Comparison of ENCODE assay signal across 24 cellular contexts in the genomic region with DNA sequence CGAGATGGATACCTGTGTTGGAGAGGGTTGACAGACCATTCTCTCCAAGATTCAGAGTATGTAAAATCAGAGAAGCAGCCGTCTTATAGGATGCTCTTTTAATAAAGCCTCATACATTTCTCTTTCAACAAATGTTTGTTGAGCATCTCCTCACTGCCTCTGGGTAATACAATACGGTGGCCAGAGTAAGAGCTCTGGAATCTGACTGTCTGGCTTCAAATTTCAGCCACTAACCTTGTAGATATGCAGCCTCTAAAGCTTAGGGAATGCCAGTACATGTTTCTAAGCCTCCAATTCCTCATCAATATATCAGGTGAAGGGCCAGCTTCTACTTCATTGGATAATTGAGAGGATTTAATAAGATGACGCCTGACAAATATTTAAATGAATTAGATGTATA.
DNase-seq lines count a peak whose midpoint lies in the region; ATAC-seq and TF ChIP-seq lines count a peak whose summit lies in the region.
"Had no signal": no experiment of that assay in that cellular context is flagged by ENCODE, and none has a peak within 500 bp of the region (broad histone marks: within the 10 kb centered on the region; RNA-seq: fewer than 3 reads in every experiment).

No MANE protein-coding gene starts in this region.

- intact Hi-C loops in left lung (cut with DNase I): no loop called here

- no peaks in the 10 kb centered on the region for H3K4me1 ChIP-seq in left lung
- H3K4me1 ChIP-seq: tibial artery had no signal

- ATAC-seq in left lung: peak; percentile 40

- in situ Hi-C loops in astrocyte of the spinal cord (cut with HindIII; ENCODE audit: low sequenced_read_pairs): no loop called here

- H3K27ac ChIP-seq in left lung: no peak overlapping the region
- H3K27ac ChIP-seq: esophagus muscularis mucosa, PC-9, tibial artery, WERI-Rb-1 had no signal

- no peaks in the 10 kb centered on the region for H3K9me3 ChIP-seq in left lung
- H3K9me3 ChIP-seq: esophagus muscularis mucosa, tibial artery had no signal

- peak; percentile 11 for DNase-seq in EL
- DNase-seq in LHCN-M2 (ENCODE audit: low read depth): peak; percentile 67
- peak; percentile 72 for DNase-seq in astrocyte of the spinal cord (ENCODE audit: low read depth, low spot score)
- no peak for DNase-seq in left lung
- no peak for DNase-seq in MV-4-11 (lab: John Stamatoyannopoulos, UW)
- no peak for DNase-seq in GOT3 (lab: John Stamatoyannopoulos, UW)
- DNase-seq in DMS79 treated with DMSO at 0.1 percent for 48 hours (lab: John Stamatoyannopoulos, UW): no peak
- no peak for DNase-seq in stimulated activated CD4-positive, alpha-beta T cell treated with anti-CD3 and anti-CD28 coated beads, Interleukin-12 subunit alpha, Interleukin-12 subunit beta, amount 100 ng/mL, for 4 hours
- DNase-seq: activated CD4-positive, alpha-beta T cell treated with anti-CD3 and anti-CD28 coated beads, Interleukin-2, amount 10 ng/mL, durations not matched to agents 24 days and 14 days; activated gamma-delta T cell; activated T-cell treated with anti-CD3 and anti-CD28 coated beads, Interleukin-2, amount 50 U/mL, for 1 hour; DND-41; endodermal cell; hypothalamus; mesenchymal stem cell; NCI-H1092; NCI-H1694 treated with DMSO at 0.1 percent for 48 hours; NK-92 treated with Interleukin-12 subunit alpha and Interleukin-12 subunit beta, amount 100 ng/mL, for 24 hours; PC-9; Right ventricle myocardium superior; stimulated activated naive CD8-positive, alpha-beta T cell treated with anti-CD3 and anti-CD28 coated beads, Interleukin-15, amount 100 ng/mL, for 72 hours; tibial artery had no signal

- H3K4me3 ChIP-seq in astrocyte of the spinal cord (ENCODE audit: low read depth, low read length): no peak overlapping the region
- no peak overlapping the region for H3K4me3 ChIP-seq in left lung
- H3K4me3 ChIP-seq: esophagus muscularis mucosa, PC-9, tibial artery had no signal

- H3K36me3 ChIP-seq in left lung: no peaks in the 10 kb centered on the region
- H3K36me3 ChIP-seq: esophagus muscularis mucosa, tibial artery, WERI-Rb-1 had no signal

- H3K27me3 ChIP-seq in left lung: no peaks in the 10 kb centered on the region
- H3K27me3 ChIP-seq: esophagus muscularis mucosa, tibial artery had no signal

- TF ChIP-seq CTCF in astrocyte of the spinal cord (IDR thresholded peaks at IDR 0.05; ENCODE audit: low read depth, low read length) (no peak), left lung (IDR thresholded peaks at IDR 0.05) (no peak)

Comparison
In these comparisons a context has a peak if more than half of its experiments do, and no peak if none do; other contexts are left out.
1. DNase-seq: peak in EL (single experiment), LHCN-M2 (single experiment) and astrocyte of the spinal cord (single experiment); none in left lung (0 of 2), MV-4-11 (single experiment), GOT3 (single experiment), DMS79 treated with DMSO at 0.1 percent for 48 hours (single experiment) and stimulated activated CD4-positive, alpha-beta T cell treated with anti-CD3 and anti-CD28 coated beads, Interleukin-12 subunit alpha, Interleukin-12 subunit beta, amount 100 ng/mL, for 4 hours (single experiment).